ENCODE assay signal across 2 cellular contexts in the genomic region with DNA sequence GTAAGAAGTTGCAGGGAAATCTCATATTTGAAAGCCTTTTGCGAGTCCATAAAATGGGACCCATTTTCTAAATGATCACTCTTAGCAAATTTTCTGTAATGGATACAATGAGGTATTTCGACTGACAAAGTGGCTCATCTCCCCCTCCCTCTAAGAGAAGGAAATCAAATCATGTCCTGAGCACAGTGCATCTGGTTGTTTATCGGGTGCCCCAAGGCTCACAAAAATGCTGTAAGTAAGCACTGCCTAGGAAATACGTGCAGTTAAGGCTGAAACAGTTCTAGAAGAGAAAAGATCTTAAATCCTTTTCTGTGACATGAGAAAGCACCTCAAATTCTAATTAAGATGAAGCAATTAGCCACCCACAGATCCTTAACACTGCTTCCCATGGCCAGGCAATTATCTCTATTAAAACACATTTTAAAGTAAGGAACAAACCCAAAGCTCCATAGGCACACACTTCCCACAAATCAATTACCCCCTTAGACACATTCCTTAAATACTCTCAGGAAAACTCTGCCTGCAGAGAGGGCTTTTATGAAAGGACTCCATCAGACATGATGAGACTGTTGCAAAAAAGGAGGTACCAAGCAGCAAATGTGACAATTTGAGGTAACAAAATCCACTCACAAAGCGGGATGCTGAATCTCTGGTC.
TF ChIP-seq lines count a peak whose summit lies in the region.

No MANE protein-coding gene starts in this region.

TF ChIP-seq in GM23338, 12 proteins besides CTCF, POLR2A, EP300 and RAD21 (continued from another document):
- TF ChIP-seq, protein P1, sequence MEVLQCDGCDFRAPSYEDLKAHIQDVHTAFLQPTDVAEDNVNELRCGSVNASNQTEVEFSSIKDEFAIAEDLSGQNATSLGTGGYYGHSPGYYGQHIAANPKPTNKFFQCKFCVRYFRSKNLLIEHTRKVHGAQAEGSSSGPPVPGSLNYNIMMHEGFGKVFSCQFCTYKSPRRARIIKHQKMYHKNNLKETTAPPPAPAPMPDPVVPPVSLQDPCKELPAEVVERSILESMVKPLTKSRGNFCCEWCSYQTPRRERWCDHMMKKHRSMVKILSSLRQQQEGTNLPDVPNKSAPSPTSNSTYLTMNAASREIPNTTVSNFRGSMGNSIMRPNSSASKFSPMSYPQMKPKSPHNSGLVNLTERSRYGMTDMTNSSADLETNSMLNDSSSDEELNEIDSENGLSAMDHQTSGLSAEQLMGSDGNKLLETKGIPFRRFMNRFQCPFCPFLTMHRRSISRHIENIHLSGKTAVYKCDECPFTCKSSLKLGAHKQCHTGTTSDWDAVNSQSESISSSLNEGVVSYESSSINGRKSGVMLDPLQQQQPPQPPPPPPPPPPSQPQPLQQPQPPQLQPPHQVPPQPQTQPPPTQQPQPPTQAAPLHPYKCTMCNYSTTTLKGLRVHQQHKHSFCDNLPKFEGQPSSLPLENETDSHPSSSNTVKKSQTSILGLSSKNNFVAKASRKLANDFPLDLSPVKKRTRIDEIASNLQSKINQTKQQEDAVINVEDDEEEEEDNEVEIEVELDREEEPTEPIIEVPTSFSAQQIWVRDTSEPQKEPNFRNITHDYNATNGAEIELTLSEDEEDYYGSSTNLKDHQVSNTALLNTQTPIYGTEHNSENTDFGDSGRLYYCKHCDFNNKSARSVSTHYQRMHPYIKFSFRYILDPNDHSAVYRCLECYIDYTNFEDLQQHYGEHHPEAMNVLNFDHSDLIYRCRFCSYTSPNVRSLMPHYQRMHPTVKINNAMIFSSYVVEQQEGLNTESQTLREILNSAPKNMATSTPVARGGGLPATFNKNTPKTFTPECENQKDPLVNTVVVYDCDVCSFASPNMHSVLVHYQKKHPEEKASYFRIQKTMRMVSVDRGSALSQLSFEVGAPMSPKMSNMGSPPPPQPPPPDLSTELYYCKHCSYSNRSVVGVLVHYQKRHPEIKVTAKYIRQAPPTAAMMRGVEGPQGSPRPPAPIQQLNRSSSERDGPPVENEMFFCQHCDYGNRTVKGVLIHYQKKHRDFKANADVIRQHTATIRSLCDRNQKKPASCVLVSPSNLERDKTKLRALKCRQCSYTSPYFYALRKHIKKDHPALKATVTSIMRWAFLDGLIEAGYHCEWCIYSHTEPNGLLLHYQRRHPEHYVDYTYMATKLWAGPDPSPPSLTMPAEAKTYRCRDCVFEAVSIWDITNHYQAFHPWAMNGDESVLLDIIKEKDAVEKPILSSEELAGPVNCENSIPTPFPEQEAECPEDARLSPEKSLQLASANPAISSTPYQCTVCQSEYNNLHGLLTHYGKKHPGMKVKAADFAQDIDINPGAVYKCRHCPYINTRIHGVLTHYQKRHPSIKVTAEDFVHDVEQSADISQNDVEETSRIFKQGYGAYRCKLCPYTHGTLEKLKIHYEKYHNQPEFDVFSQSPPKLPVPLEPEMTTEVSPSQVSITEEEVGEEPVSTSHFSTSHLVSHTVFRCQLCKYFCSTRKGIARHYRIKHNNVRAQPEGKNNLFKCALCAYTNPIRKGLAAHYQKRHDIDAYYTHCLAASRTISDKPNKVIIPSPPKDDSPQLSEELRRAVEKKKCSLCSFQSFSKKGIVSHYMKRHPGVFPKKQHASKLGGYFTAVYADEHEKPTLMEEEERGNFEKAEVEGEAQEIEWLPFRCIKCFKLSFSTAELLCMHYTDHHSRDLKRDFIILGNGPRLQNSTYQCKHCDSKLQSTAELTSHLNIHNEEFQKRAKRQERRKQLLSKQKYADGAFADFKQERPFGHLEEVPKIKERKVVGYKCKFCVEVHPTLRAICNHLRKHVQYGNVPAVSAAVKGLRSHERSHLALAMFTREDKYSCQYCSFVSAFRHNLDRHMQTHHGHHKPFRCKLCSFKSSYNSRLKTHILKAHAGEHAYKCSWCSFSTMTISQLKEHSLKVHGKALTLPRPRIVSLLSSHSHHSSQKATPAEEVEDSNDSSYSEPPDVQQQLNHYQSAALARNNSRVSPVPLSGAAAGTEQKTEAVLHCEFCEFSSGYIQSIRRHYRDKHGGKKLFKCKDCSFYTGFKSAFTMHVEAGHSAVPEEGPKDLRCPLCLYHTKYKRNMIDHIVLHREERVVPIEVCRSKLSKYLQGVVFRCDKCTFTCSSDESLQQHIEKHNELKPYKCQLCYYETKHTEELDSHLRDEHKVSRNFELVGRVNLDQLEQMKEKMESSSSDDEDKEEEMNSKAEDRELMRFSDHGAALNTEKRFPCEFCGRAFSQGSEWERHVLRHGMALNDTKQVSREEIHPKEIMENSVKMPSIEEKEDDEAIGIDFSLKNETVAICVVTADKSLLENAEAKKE (CRISPR knock-in tag; IDR thresholded peaks at IDR 0.05) = no peak
- TF ChIP-seq POLR2AphosphoS5 (IDR thresholded peaks at IDR 0.05; ENCODE audit: low read depth) (no peak), EZH2 (IDR thresholded peaks at IDR 0.05; ENCODE audit: low read depth, unreplicated experiment) (no peak), JUNB (IDR thresholded peaks at IDR 0.05; ENCODE audit: unreplicated experiment) (no peak), ZNF114 (CRISPR knock-in tag; IDR thresholded peaks at IDR 0.05) (no peak)
- TF ChIP-seq, protein P2, sequence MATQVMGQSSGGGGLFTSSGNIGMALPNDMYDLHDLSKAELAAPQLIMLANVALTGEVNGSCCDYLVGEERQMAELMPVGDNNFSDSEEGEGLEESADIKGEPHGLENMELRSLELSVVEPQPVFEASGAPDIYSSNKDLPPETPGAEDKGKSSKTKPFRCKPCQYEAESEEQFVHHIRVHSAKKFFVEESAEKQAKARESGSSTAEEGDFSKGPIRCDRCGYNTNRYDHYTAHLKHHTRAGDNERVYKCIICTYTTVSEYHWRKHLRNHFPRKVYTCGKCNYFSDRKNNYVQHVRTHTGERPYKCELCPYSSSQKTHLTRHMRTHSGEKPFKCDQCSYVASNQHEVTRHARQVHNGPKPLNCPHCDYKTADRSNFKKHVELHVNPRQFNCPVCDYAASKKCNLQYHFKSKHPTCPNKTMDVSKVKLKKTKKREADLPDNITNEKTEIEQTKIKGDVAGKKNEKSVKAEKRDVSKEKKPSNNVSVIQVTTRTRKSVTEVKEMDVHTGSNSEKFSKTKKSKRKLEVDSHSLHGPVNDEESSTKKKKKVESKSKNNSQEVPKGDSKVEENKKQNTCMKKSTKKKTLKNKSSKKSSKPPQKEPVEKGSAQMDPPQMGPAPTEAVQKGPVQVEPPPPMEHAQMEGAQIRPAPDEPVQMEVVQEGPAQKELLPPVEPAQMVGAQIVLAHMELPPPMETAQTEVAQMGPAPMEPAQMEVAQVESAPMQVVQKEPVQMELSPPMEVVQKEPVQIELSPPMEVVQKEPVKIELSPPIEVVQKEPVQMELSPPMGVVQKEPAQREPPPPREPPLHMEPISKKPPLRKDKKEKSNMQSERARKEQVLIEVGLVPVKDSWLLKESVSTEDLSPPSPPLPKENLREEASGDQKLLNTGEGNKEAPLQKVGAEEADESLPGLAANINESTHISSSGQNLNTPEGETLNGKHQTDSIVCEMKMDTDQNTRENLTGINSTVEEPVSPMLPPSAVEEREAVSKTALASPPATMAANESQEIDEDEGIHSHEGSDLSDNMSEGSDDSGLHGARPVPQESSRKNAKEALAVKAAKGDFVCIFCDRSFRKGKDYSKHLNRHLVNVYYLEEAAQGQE (IDR thresholded peaks at IDR 0.05; ENCODE audit: unreplicated experiment) = no peak
TF ChIP-seq in GM23338: peak in this region for 0.

TF ChIP-seq in neural cell, 6 proteins besides CTCF, POLR2A, EP300 and RAD21 (continued from another document):
- TF ChIP-seq, protein P2 (IDR thresholded peaks at IDR 0.05; ENCODE audit: borderline replicate concordance) = no peak
- TF ChIP-seq SMC3 (conservative IDR thresholded peaks at IDR 0.05; ENCODE audit: poor library complexity) (no peak), TAF1 (IDR thresholded peaks at IDR 0.05; ENCODE audit: low read depth) (no peak), MXI1 (conservative IDR thresholded peaks at IDR 0.05; ENCODE audit: poor library complexity, severe bottlenecking) (no peak)
